23 cellular contexts compared by ENCODE assay signal in genomic region chr16:78650675-78651074, GRCh38.
"Had no signal": no experiment of that assay in that cellular context is flagged by ENCODE, and none has a peak within 500 bp of the region (broad histone marks: within the 10 kb centered on the region; RNA-seq: fewer than 3 reads in every experiment).

No MANE protein-coding gene starts in this region.

- H3K27ac ChIP-seq: dorsolateral prefrontal cortex, lower lobe of right lung, parathyroid adenoma, stomach, thyroid gland had no signal

- H3K4me1 ChIP-seq: lower lobe of right lung had no signal

- H3K27me3 ChIP-seq: dorsolateral prefrontal cortex, stomach, thyroid gland had no signal

- H3K79me2 ChIP-seq: parathyroid adenoma had no signal

- H3K9ac ChIP-seq: parathyroid adenoma had no signal

- H3K4me3 ChIP-seq: dorsolateral prefrontal cortex, lower lobe of right lung, smooth muscle cell, stomach, thyroid gland had no signal

- H3K4me1 Mint-ChIP-seq: memory B cell; natural killer cell; stimulated activated effector memory CD8-positive, alpha-beta T cell treated with anti-CD3 and anti-CD28 coated beads, Interleukin-12 subunit alpha, Interleukin-12 subunit beta, amount 100 ng/mL, for 72 hours had no signal

- H3K4me3 Mint-ChIP-seq: memory B cell; natural killer cell; neural crest cell; stimulated activated effector memory CD8-positive, alpha-beta T cell treated with anti-CD3 and anti-CD28 coated beads, Interleukin-12 subunit alpha, Interleukin-12 subunit beta, amount 100 ng/mL, for 72 hours; type B pancreatic cell had no signal

- DNase-seq: dorsolateral prefrontal cortex; effector CD4-positive, alpha-beta T cell; head of caudate nucleus; left ventricle myocardium superior; lower lobe of right lung; natural killer cell; stimulated activated CD4-positive, alpha-beta T cell treated with anti-CD3 and anti-CD28 coated beads, Interleukin-12 subunit alpha, Interleukin-12 subunit beta, amount 100 ng/mL, for 4 hours; stimulated activated CD4-positive, alpha-beta T cell treated with anti-CD3 and anti-CD28 coated beads, Interleukin-1b, Interleukin-23, amount 100 ng/mL, for 48 hours; stimulated activated CD4-positive, alpha-beta T cell treated with anti-CD3 and anti-CD28 coated beads, Interleukin-4, amount 100 ng/mL, for 1 hour; stimulated activated naive CD4-positive, alpha-beta T cell treated with Interleukin-2 at 50 U/mL for 16 hours; stomach; thyroid gland had no signal

- H3K36me3 ChIP-seq: lower lobe of right lung, stomach, thyroid gland had no signal

- FAIRE-seq: colon, frontal cortex, keratinocyte had no signal

- H2AFZ ChIP-seq: parathyroid adenoma had no signal

- H3K4me2 ChIP-seq: smooth muscle cell had no signal

- H3K9me3 Mint-ChIP-seq: memory B cell; natural killer cell; stimulated activated effector memory CD8-positive, alpha-beta T cell treated with anti-CD3 and anti-CD28 coated beads, Interleukin-12 subunit alpha, Interleukin-12 subunit beta, amount 100 ng/mL, for 72 hours; type B pancreatic cell had no signal

- H3K27ac Mint-ChIP-seq: memory B cell; natural killer cell; progenitor cell of endocrine pancreas; stimulated activated effector memory CD8-positive, alpha-beta T cell treated with anti-CD3 and anti-CD28 coated beads, Interleukin-12 subunit alpha, Interleukin-12 subunit beta, amount 100 ng/mL, for 72 hours had no signal

- H3K36me3 Mint-ChIP-seq: natural killer cell; stimulated activated effector memory CD8-positive, alpha-beta T cell treated with anti-CD3 and anti-CD28 coated beads, Interleukin-12 subunit alpha, Interleukin-12 subunit beta, amount 100 ng/mL, for 72 hours; type B pancreatic cell had no signal

- ATAC-seq: left ventricle myocardium superior; lower lobe of right lung; natural killer cell; sciatic nerve; stimulated activated effector memory CD8-positive, alpha-beta T cell treated with anti-CD3 and anti-CD28 coated beads, Interleukin-12 subunit alpha, Interleukin-12 subunit beta, amount 100 ng/mL, for 72 hours had no signal

- H3K27me3 Mint-ChIP-seq: memory B cell, type B pancreatic cell had no signal

- H3K9me3 ChIP-seq: lower lobe of right lung, stomach, thyroid gland had no signal
